In the genomic region with DNA sequence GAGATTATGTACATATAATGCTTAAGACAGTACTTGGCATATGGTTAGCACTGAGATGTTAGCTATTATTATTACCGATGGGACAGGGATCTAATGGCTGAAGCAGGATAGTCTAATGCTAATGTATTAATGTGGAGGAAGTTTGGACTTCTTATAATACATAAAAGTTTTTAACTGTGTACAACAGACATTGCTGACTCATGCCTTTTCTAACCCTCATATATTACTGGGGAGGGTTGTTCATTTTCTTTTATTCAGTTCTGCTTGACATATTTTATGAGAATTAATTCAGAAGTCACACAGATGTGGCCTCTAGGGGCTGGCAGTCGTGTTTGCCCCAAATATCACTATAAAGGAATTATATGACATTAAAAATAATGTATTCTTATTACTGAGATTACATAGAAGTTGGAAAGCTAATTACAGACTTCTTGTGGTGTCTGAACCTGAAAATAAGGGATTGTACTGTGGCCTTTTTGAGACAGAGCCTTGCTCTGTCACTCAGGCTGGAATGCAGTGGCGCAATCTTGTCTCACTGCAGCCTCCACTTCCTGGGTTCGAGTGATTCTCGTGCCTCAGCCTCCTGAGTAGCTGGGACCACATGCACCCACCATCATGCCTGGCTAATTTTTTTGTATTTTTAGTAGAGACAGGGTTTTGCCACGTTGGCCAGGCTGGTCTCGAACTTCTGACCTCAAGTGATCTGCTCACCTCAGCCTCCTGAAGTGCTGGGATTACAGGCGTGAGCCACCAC, we compare ENCODE assay signal across 18 cellular contexts.
"Had no signal": no experiment of that assay in that cellular context is flagged by ENCODE, and none has a peak within 500 bp of the region (broad histone marks: within the 10 kb centered on the region; RNA-seq: fewer than 3 reads in every experiment).

No MANE protein-coding gene starts in this region.

- DNase-seq: Karpas-422, KG1, MM.1S, NCI-H1092 treated with DMSO at 0.1 percent for 48 hours, NCI-H1436, NCI-H187, NCI-H2029, NCI-H2081 treated with DMSO at 0.1 percent for 48 hours, NCI-H2171, NCI-H345, NCI-H446 treated with DMSO at 0.1 percent for 48 hours, NCI-H510A treated with DMSO at 0.1 percent for 48 hours, NCI-H526, SHP77, T-helper 1 cell had no signal

- ATAC-seq: Panc1, SK-N-SH treated with all-trans-retinoic acid at 6 μM for 48 hours had no signal

- H3K27ac ChIP-seq: RWPE1 had no signal
